31 cellular contexts compared by ENCODE assay signal in the genomic region with DNA sequence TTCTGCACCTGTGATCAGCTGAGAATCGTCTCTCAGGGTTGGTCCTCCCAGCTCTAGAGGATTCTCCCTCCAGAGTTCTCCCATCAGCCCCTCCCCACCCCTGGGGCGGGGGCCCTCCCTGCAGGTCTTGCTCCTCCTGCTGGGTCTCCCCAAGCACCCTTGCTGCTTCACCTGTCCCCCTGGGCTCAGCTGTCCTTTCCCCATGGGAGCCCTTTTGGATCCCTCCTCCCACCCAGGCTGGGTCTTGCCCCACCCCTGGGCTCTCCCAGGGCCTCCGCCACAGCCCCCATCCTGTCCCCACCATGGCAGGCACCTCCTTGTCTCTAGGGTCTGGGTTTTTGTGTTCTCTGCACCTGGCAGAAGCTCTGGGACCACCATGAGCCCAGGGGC. TPM values are rescaled to one million over a fixed set of nuclear protein-coding genes. Genes with fewer than 3 reads are reported as not detected.
A peak's percentile ranks its signal among the peaks of the same experiment; 100 is the strongest.
DNase-seq lines count a peak whose midpoint lies in the region; ATAC-seq and TF ChIP-seq lines count a peak whose summit lies in the region.
"Had no signal": no experiment of that assay in that cellular context is flagged by ENCODE, and none has a peak within 500 bp of the region (broad histone marks: within the 10 kb centered on the region; RNA-seq: fewer than 3 reads in every experiment).

No MANE protein-coding gene starts in this region.

- no peaks in the 10 kb centered on the region for H3K23me2 ChIP-seq in H9 (ENCODE audit: insufficient read length, low read depth, low read length, poor library complexity, severe bottlenecking)

- no peak overlapping the region for H3K14ac ChIP-seq in H9 (ENCODE audit: insufficient read depth, low read length)

- H2BK20ac ChIP-seq in H9 (ENCODE audit: low read depth, low read length, poor library complexity, severe bottlenecking) = no peak overlapping the region

- no peak overlapping the region for H3K27ac Mint-ChIP-seq in H9
- H3K27ac Mint-ChIP-seq: activated naive CD8-positive, alpha-beta T cell treated with anti-CD3 and anti-CD28 coated beads, Interleukin-2, amount 50 U/mL, for 24 hours; activated T-helper 17 cell treated with anti-CD3 and anti-CD28 coated beads, Interleukin-2, amount 50 U/mL, for 72 hours; effector memory CD8-positive, alpha-beta T cell; immature natural killer cell; nephron had no signal

- no peak overlapping the region for H2BK120ac ChIP-seq in H9 (ENCODE audit: low read depth, low read length, poor library complexity, severe bottlenecking)

- intact Hi-C loops in esophagus muscularis mucosa (cut with DNase I) (no loop called here), spleen (cut with DNase I; ENCODE audit: low total_unique reads) (no loop called here)

- H4K8ac ChIP-seq in H9 (replicated peaks; ENCODE audit: insufficient read length, low read depth, low read length) = no peak overlapping the region

- H3K4ac ChIP-seq in H9 (ENCODE audit: low read depth, low read length) = no peak overlapping the region

- no peak overlapping the region for H4K91ac ChIP-seq in H9 (ENCODE audit: insufficient read length, low read depth, low read length)

- H2BK12ac ChIP-seq in H9 (ENCODE audit: insufficient read length, low read depth, low read length) = no peak overlapping the region

- H3K4me2 ChIP-seq in H9 (ENCODE audit: insufficient read depth, insufficient read length, low read length) = no peak overlapping the region
- H3K4me2 ChIP-seq: KMS-11 had no signal

- no peak overlapping the region for H3K18ac ChIP-seq in H9 (ENCODE audit: insufficient read length, low read depth, low read length)

- H3T11ph ChIP-seq in H9 (ENCODE audit: low read length) = no peak overlapping the region

- H3K36me3 Mint-ChIP-seq in activated T-cell treated with anti-CD3 and anti-CD28 coated beads, Interleukin-2, amount 50 U/mL, for 4 hours (ENCODE audit: insufficient read depth) = no peaks in the 10 kb centered on the region
- H3K36me3 Mint-ChIP-seq in H9 (ENCODE audit: insufficient read depth in 1 of 3, low read depth in 3 of 3) = peaks cover 0 to 8% (median 0%) of the 10 kb centered on the region in 3 experiments; a peak in 1 of 7 replicates

- no peak overlapping the region for H3K9ac ChIP-seq in H9 (ENCODE audit: extremely low read depth, insufficient read length, low read length)
- H3K9ac ChIP-seq: KMS-11 had no signal

- H2BK15ac ChIP-seq in H9 (ENCODE audit: low read depth, low read length) = no peak overlapping the region

- H3K9me3 ChIP-seq in H9 (ENCODE audit: control insufficient read depth, low read depth, low read length) = no peaks in the 10 kb centered on the region
- peaks cover 0 to 20% (median 18%) of the 10 kb centered on the region in 4 donors for H3K9me3 ChIP-seq in esophagus muscularis mucosa
- H3K9me3 ChIP-seq in spleen = peaks cover 0 to 26% (median 24%) of the 10 kb centered on the region in 8 donors

- H3K27me3 Mint-ChIP-seq in activated T-cell treated with anti-CD3 and anti-CD28 coated beads, Interleukin-2, amount 50 U/mL, for 4 hours (ENCODE audit: low read depth) = peaks cover 22% of the 10 kb centered on the region
- peaks cover 97% of the 10 kb centered on the region for H3K27me3 Mint-ChIP-seq in H9 (ENCODE audit: low read depth)

- no peaks in the 10 kb centered on the region for H4K20me1 ChIP-seq in H9 (ENCODE audit: control insufficient read depth, insufficient read depth, insufficient read length)

- H3K79me1 ChIP-seq in H9 (ENCODE audit: insufficient read depth, low read depth, low read length, poor library complexity, severe bottlenecking) = no peaks in the 10 kb centered on the region

- H3K4me3 ChIP-seq in esophagus muscularis mucosa (no peak overlapping the region), spleen (no peak overlapping the region)
- H3K4me3 ChIP-seq: SJCRH30 had no signal

- TF ChIP-seq CTCF in H9 (conservative IDR thresholded peaks at IDR 0.05) (no peak), esophagus muscularis mucosa (IDR thresholded peaks at IDR 0.05) (no peak), spleen (IDR thresholded peaks at IDR 0.05 in 8 of 11, conservative IDR thresholded peaks at IDR 0.05 in 3 of 11) (no peak)

- H3K4me3 Mint-ChIP-seq in activated T-cell treated with anti-CD3 and anti-CD28 coated beads, Interleukin-2, amount 50 U/mL, for 4 hours = no peak overlapping the region
- H3K4me3 Mint-ChIP-seq in H9 = no peak overlapping the region
- H3K4me3 Mint-ChIP-seq: activated naive CD8-positive, alpha-beta T cell treated with anti-CD3 and anti-CD28 coated beads, Interleukin-2, amount 50 U/mL, for 24 hours; activated T-helper 17 cell treated with anti-CD3 and anti-CD28 coated beads, Interleukin-2, amount 50 U/mL, for 72 hours; effector memory CD8-positive, alpha-beta T cell; immature natural killer cell; nephron had no signal

- WGBS in H9 (ENCODE audit: extremely low coverage, insufficient read length, low lambda C conversion rate) = no CpG with 5 or more reads among the region's 3 CpGs
- WGBS in esophagus muscularis mucosa = 58% methylated on average over 3 of the region's 3 CpGs
- 61 to 81% (median 74%) methylated on average over 3 of the region's 3 CpGs for WGBS in spleen, 5 donors

- H3K36me3 ChIP-seq in esophagus muscularis mucosa (no peaks in the 10 kb centered on the region), spleen (no peaks in the 10 kb centered on the region)
- H3K36me3 ChIP-seq: SJCRH30 had no signal

- no peak overlapping the region for H3K23ac ChIP-seq in H9 (ENCODE audit: insufficient read length, low read depth, low read length)

- no peak overlapping the region for H2AK5ac ChIP-seq in H9 (ENCODE audit: insufficient read length, low read length)

- DNase-seq in activated T-cell treated with anti-CD3 and anti-CD28 coated beads, Interleukin-2, amount 50 U/mL, for 4 hours = peak; percentile 1
- DNase-seq in activated T-cell treated with anti-CD3 and anti-CD28 coated beads for 4 hours (no peak), H9 (peak; percentile 20), esophagus muscularis mucosa (ENCODE audit: extremely low spot score) (no peak), spleen (peak; percentile 67), UCSD-AML1 (lab: John Stamatoyannopoulos, UW; ENCODE audit: unreplicated experiment) (no peak)
- DNase-seq: activated CD4-positive, alpha-beta T cell treated with anti-CD3 and anti-CD28 coated beads for 48 hours; activated naive CD8-positive, alpha-beta T cell treated with anti-CD3 and anti-CD28 coated beads, Interleukin-2, amount 50 U/mL, for 24 hours; C1 segment of cervical spinal cord; Caco-2; DMS79 treated with DMSO at 0.1 percent for 48 hours; effector memory CD8-positive, alpha-beta T cell; hippocampal formation; immature natural killer cell; NCI-H146; NCI-H510A; NK-92 treated with Interleukin-12 subunit alpha and Interleukin-12 subunit beta, amount 100 ng/mL, for 24 hours; SJCRH30; stimulated activated CD4-positive, alpha-beta T cell treated with anti-CD3 and anti-CD28 coated beads, Interleukin-1b, Interleukin-23, amount 100 ng/mL, for 48 hours; T-helper 1 cell had no signal

- no peak overlapping the region for H2BK5ac ChIP-seq in H9 (ENCODE audit: insufficient read length, low read length)

- TF ChIP-seq EP300 in esophagus muscularis mucosa (IDR thresholded peaks at IDR 0.05) = no peak

- no peak overlapping the region for H4K5ac ChIP-seq in H9 (ENCODE audit: insufficient read length, low read depth, low read length)

- peaks cover 18% of the 10 kb centered on the region for H3K9me3 Mint-ChIP-seq in activated T-cell treated with anti-CD3 and anti-CD28 coated beads, Interleukin-2, amount 50 U/mL, for 4 hours
- peaks cover 11 to 18% of the 10 kb centered on the region in 2 experiments for H3K9me3 Mint-ChIP-seq in H9

- TF ChIP-seq POLR2A in esophagus muscularis mucosa (IDR thresholded peaks at IDR 0.05; ENCODE audit: low read depth) = no peak
- TF ChIP-seq POLR2A in spleen (IDR thresholded peaks at IDR 0.05) = no peak

- no peaks in the 10 kb centered on the region for H3K4me1 ChIP-seq in H9 (ENCODE audit: insufficient read depth, low read length)
- H3K4me1 ChIP-seq in esophagus muscularis mucosa = peaks cover 3 to 49% (median 39%) of the 10 kb centered on the region in 4 donors
- no peaks in the 10 kb centered on the region for H3K4me1 ChIP-seq in spleen
- H3K4me1 ChIP-seq: SJCRH30 had no signal

- no peak overlapping the region for H3K56ac ChIP-seq in H9 (ENCODE audit: insufficient read length, low read depth, low read length)

- no peak for ATAC-seq in activated T-cell treated with anti-CD3 and anti-CD28 coated beads, Interleukin-2, amount 50 U/mL, for 4 hours
- ATAC-seq in GM21367 (IDR thresholded peaks at IDR 0.05; ENCODE audit: unreplicated experiment) (no peak), HG02885 (IDR thresholded peaks at IDR 0.05; ENCODE audit: poor library complexity, unreplicated experiment) (no peak)
- ATAC-seq: activated naive CD8-positive, alpha-beta T cell treated with anti-CD3 and anti-CD28 coated beads, Interleukin-2, amount 50 U/mL, for 24 hours; activated T-helper 17 cell treated with anti-CD3 and anti-CD28 coated beads, Interleukin-2, amount 50 U/mL, for 72 hours; effector memory CD8-positive, alpha-beta T cell; esophagus mucosa had no signal

- H3K4me1 Mint-ChIP-seq in activated T-cell treated with anti-CD3 and anti-CD28 coated beads, Interleukin-2, amount 50 U/mL, for 4 hours (ENCODE audit: low read depth) = no peaks in the 10 kb centered on the region
- peaks cover 32 to 40% of the 10 kb centered on the region in 2 experiments for H3K4me1 Mint-ChIP-seq in H9
- H3K4me1 Mint-ChIP-seq: activated naive CD8-positive, alpha-beta T cell treated with anti-CD3 and anti-CD28 coated beads, Interleukin-2, amount 50 U/mL, for 24 hours; activated T-helper 17 cell treated with anti-CD3 and anti-CD28 coated beads, Interleukin-2, amount 50 U/mL, for 72 hours; immature natural killer cell had no signal

- no peaks in the 10 kb centered on the region for H3K79me2 ChIP-seq in H9 (ENCODE audit: insufficient read depth, low read length)

- H3K27me3 ChIP-seq in H9 (ENCODE audit: insufficient read depth, low read length) (peaks cover 39% of the 10 kb centered on the region), esophagus muscularis mucosa (no peaks in the 10 kb centered on the region), spleen (replicated peaks in 1 of 7) (peaks cover 0 to 47% (median 0%) of the 10 kb centered on the region in 7 donors)
- H3K27me3 ChIP-seq: SJCRH30 had no signal

- no peak overlapping the region for H3K27ac ChIP-seq in H9 (ENCODE audit: insufficient read length, low read depth, low read length)
- H3K27ac ChIP-seq in esophagus muscularis mucosa (replicated peaks in 1 of 4) = peak overlapping the region in 3 of 4 donors; percentile 77 to 82 (median 79)
- H3K27ac ChIP-seq in spleen = no peak overlapping the region
- H3K27ac ChIP-seq: KMS-11, SJCRH30 had no signal

- H2AFZ ChIP-seq in H9 (ENCODE audit: low read length) = no peak overlapping the region

RNA-seq across cellular contexts. Expression of a gene that starts 22.1 kb away (rescaled TPM):
- not detected for total RNA-seq in activated T-cell treated with anti-CD3 and anti-CD28 coated beads, Interleukin-2, amount 50 U/mL, for 4 hours
- total RNA-seq in H9 (2021) (0.04 TPM in 1 of 2 replicates, not detected in the other), esophagus muscularis mucosa (not detected), spleen (not detected)
- not detected for polyA plus RNA-seq in spleen
- total RNA-seq: activated T-helper 17 cell treated with anti-CD3 and anti-CD28 coated beads, Interleukin-2, amount 50 U/mL, for 72 hours; esophagus mucosa; frontal cortex; H1; liver; SJCRH30; skeletal muscle tissue had no signal
- polyA plus RNA-seq: immature natural killer cell, liver, urinary bladder had no signal

Comparison
In these comparisons a context has a peak if more than half of its experiments do, and no peak if none do; other contexts are left out.
1. DNase-seq: peak in activated T-cell treated with anti-CD3 and anti-CD28 coated beads, Interleukin-2, amount 50 U/mL, for 4 hours (single experiment), H9 (single experiment) and spleen (single experiment); none in activated T-cell treated with anti-CD3 and anti-CD28 coated beads for 4 hours (single experiment), esophagus muscularis mucosa (single experiment) and UCSD-AML1 (single experiment).
2. H3K27ac ChIP-seq: peak in esophagus muscularis mucosa (3 of 4); none in H9 (single experiment) and spleen (0 of 8).